Comparison of ENCODE assay signal across 29 cellular contexts in genomic region chr12:131383291-131383690, GRCh38.
"Had no signal": no experiment of that assay in that cellular context is flagged by ENCODE, and none has a peak within 500 bp of the region (broad histone marks: within the 10 kb centered on the region; RNA-seq: fewer than 3 reads in every experiment).

No MANE protein-coding gene starts in this region.

- H3K4me3 ChIP-seq: ascending aorta, cardiac muscle cell, ovary, prostate gland, sigmoid colon, suprapubic skin, tibial artery, upper lobe of right lung had no signal

- H3K27me3 Mint-ChIP-seq: activated naive CD8-positive, alpha-beta T cell treated with anti-CD3 and anti-CD28 coated beads, Interleukin-2, amount 10 ng/mL, durations not matched to agents 7 days and 5 days had no signal

- DNase-seq: activated CD4-positive, alpha-beta T cell treated with anti-CD3 and anti-CD28 coated beads for 36 hours; activated CD4-positive, CD25-positive, alpha-beta regulatory T cell; activated CD8-positive, alpha-beta T cell treated with anti-CD3 and anti-CD28 coated beads, Interleukin-2, amount 10 ng/mL, durations not matched to agents 7 days and 5 days; activated effector memory CD4-positive, alpha-beta T cell treated with Interleukin-2 at 50 U/mL for 16 hours; activated naive CD4-positive, alpha-beta T cell treated with Interleukin-2 at 50 U/mL for 16 hours; activated naive CD8-positive, alpha-beta T cell treated with anti-CD3 and anti-CD28 coated beads, Interleukin-2, amount 10 ng/mL, durations not matched to agents 7 days and 5 days; endodermal cell; foreskin fibroblast; hippocampal formation; left colon; midbrain; naive thymus-derived CD4-positive, alpha-beta T cell; ovary; retina; small intestine; stimulated activated CD4-positive, alpha-beta T cell treated with anti-CD3 and anti-CD28 coated beads, Interleukin-15, amount 100 ng/mL, for 24 hours; stimulated activated CD4-positive, alpha-beta T cell treated with anti-CD3 and anti-CD28 coated beads, Interleukin-2, amount 100 ng/mL, for 24 hours; stimulated activated naive CD4-positive, alpha-beta T cell; upper lobe of right lung had no signal

- H3K4me3 Mint-ChIP-seq: activated CD4-positive, alpha-beta T cell treated with anti-CD3 and anti-CD28 coated beads for 36 hours; activated CD8-positive, alpha-beta T cell treated with anti-CD3 and anti-CD28 coated beads, Interleukin-2, amount 10 ng/mL, durations not matched to agents 7 days and 5 days; activated naive CD8-positive, alpha-beta T cell treated with anti-CD3 and anti-CD28 coated beads, Interleukin-2, amount 10 ng/mL, durations not matched to agents 7 days and 5 days; brain; endodermal cell; naive thymus-derived CD4-positive, alpha-beta T cell had no signal

- H3K9me3 Mint-ChIP-seq: activated naive CD8-positive, alpha-beta T cell treated with anti-CD3 and anti-CD28 coated beads, Interleukin-2, amount 10 ng/mL, durations not matched to agents 7 days and 5 days; brain; endodermal cell; naive thymus-derived CD4-positive, alpha-beta T cell had no signal

- H3K4me1 Mint-ChIP-seq: activated CD4-positive, alpha-beta T cell treated with anti-CD3 and anti-CD28 coated beads for 36 hours; activated naive CD8-positive, alpha-beta T cell treated with anti-CD3 and anti-CD28 coated beads, Interleukin-2, amount 10 ng/mL, durations not matched to agents 7 days and 5 days; endodermal cell; naive thymus-derived CD4-positive, alpha-beta T cell had no signal

- H3K36me3 ChIP-seq: ascending aorta, cardiac muscle cell, neutrophil, ovary, prostate gland, sigmoid colon, suprapubic skin, tibial artery, upper lobe of right lung had no signal

- FAIRE-seq: kidney, small intestine had no signal

- H3K4me1 ChIP-seq: ascending aorta, prostate gland, sigmoid colon, suprapubic skin, tibial artery, upper lobe of right lung had no signal

- H3K27me3 ChIP-seq: ascending aorta, cardiac muscle cell, ovary had no signal

- H3K27ac Mint-ChIP-seq: activated CD4-positive, alpha-beta T cell treated with anti-CD3 and anti-CD28 coated beads for 36 hours; activated CD8-positive, alpha-beta T cell treated with anti-CD3 and anti-CD28 coated beads, Interleukin-2, amount 10 ng/mL, durations not matched to agents 7 days and 5 days; activated naive CD8-positive, alpha-beta T cell treated with anti-CD3 and anti-CD28 coated beads, Interleukin-2, amount 10 ng/mL, durations not matched to agents 7 days and 5 days; endodermal cell; naive thymus-derived CD4-positive, alpha-beta T cell had no signal

- ATAC-seq: activated CD4-positive, alpha-beta T cell treated with anti-CD3 and anti-CD28 coated beads for 36 hours; activated CD8-positive, alpha-beta T cell treated with anti-CD3 and anti-CD28 coated beads, Interleukin-2, amount 10 ng/mL, durations not matched to agents 7 days and 5 days; esophagus mucosa; left colon; naive thymus-derived CD4-positive, alpha-beta T cell; upper lobe of right lung had no signal

- H3K9me3 ChIP-seq: ascending aorta, neutrophil, ovary, prostate gland, sigmoid colon, suprapubic skin, tibial artery, upper lobe of right lung had no signal

- H3K27ac ChIP-seq: ascending aorta, cardiac muscle cell, neutrophil, ovary, prostate gland, sigmoid colon, suprapubic skin, tibial artery, upper lobe of right lung had no signal

- H3K36me3 Mint-ChIP-seq: activated naive CD8-positive, alpha-beta T cell treated with anti-CD3 and anti-CD28 coated beads, Interleukin-2, amount 10 ng/mL, durations not matched to agents 7 days and 5 days; brain; naive thymus-derived CD4-positive, alpha-beta T cell had no signal
